In the genomic region with DNA sequence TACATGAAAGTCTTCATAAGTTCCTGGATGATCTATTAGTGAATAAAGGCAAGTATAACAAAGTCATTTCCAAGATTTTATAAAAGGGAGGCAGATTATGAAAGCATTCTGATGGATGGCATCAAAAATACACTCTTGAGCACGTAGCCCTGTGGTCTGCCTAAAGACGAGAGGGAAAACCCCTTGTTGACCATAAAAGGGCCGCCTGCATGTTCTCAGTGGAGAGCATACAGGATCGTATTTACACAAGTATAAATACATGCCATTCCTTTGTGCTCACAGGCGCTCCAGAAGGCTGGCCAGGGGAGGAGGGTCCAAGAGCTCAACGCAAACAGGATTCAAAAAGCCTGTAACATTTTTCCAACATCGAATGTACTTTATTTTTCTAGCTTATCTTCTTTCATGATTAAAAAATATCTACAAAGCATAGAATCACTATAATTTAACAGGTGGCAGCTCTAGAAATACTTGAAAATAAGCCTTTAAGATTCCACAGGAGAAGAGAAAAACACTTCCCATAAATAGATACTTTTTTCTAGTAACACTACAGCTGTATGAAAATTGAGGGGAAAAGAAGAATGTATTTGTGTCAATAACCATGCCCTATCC, we compare ENCODE assay signal across 9 cellular contexts. TPM values are rescaled to one million over a fixed set of nuclear protein-coding genes. Genes with fewer than 3 reads are reported as not detected.
DNase-seq lines count a peak whose midpoint lies in the region; ATAC-seq, FAIRE-seq and TF ChIP-seq lines count a peak whose summit lies in the region.
"Had no signal": no experiment of that assay in that cellular context is flagged by ENCODE, and none has a peak within 500 bp of the region (broad histone marks: within the 10 kb centered on the region; RNA-seq: fewer than 3 reads in every experiment).

No MANE protein-coding gene starts in this region.

- no peaks in the 10 kb centered on the region for H3K4me1 Mint-ChIP-seq in immature natural killer cell

- WGBS in body of pancreas, 2 donors: 6 to 17% methylated on average over 7 of the region's 7 CpGs

- no peak overlapping the region for H3K4me3 Mint-ChIP-seq in immature natural killer cell

- intact Hi-C loops in body of pancreas (cut with DNase I): no loop called here

- H3K36me3 Mint-ChIP-seq in immature natural killer cell: no peaks in the 10 kb centered on the region

- peak; percentile 86 for ATAC-seq in body of pancreas
- no peak for ATAC-seq in GM18873 (IDR thresholded peaks at IDR 0.05; ENCODE audit: low FRiP score, unreplicated experiment)
- ATAC-seq in GM21529 (IDR thresholded peaks at IDR 0.05; ENCODE audit: unreplicated experiment): no peak

- H3K4me3 ChIP-seq in body of pancreas: no peak overlapping the region
- H3K4me3 ChIP-seq: BLaER1 treated with 17β-estradiol and CSF1 and Interleukin-3, amounts not matched to agents 10 nM and 100 nM had no signal

- peaks cover 29% of the 10 kb centered on the region for H3K4me1 ChIP-seq in body of pancreas

- TF ChIP-seq POLR2A in body of pancreas (IDR thresholded peaks at IDR 0.05): no peak

- H3K36me3 ChIP-seq in body of pancreas (replicated peaks in 1 of 2; ENCODE audit: insufficient read depth in 1 of 2, low read depth in 2 of 2): no peaks in the 10 kb centered on the region
- H3K36me3 ChIP-seq: BLaER1 treated with 17β-estradiol and CSF1 and Interleukin-3, amounts not matched to agents 10 nM and 100 nM had no signal

- H3K27me3 Mint-ChIP-seq in immature natural killer cell (ENCODE audit: low read depth in 3 of 3): peaks cover 0 to 3% (median 0%) of the 10 kb centered on the region in 3 donors

- no peaks in the 10 kb centered on the region for H3K27me3 ChIP-seq in body of pancreas
- H3K27me3 ChIP-seq: BLaER1 treated with 17β-estradiol and CSF1 and Interleukin-3, amounts not matched to agents 10 nM and 100 nM had no signal

- no peaks in the 10 kb centered on the region for H3K9me3 ChIP-seq in body of pancreas
- H3K9me3 ChIP-seq: BLaER1 treated with 17β-estradiol and CSF1 and Interleukin-3, amounts not matched to agents 10 nM and 100 nM had no signal

- DNase-seq in M059J (ENCODE audit: low read depth) (peak; percentile 91), body of pancreas (peak; percentile 53 to 74 (median 69)), kidney tubule cell (ENCODE audit: low spot score) (peak; percentile 95), immature natural killer cell (no peak), activated T-cell treated with anti-CD3 and anti-CD28 coated beads for 4 hours (no peak)

- H3K27ac ChIP-seq in body of pancreas: peak overlapping the region in 3 of 4 donors; percentile 39 to 61 (median 46)
- H3K27ac ChIP-seq: BLaER1 treated with 17β-estradiol and CSF1 and Interleukin-3, amounts not matched to agents 10 nM and 100 nM had no signal

- no peak overlapping the region for H3K27ac Mint-ChIP-seq in immature natural killer cell

- H3K9me3 Mint-ChIP-seq in immature natural killer cell: peaks cover 0 to 10% (median 5%) of the 10 kb centered on the region in 6 donors

- no peak for TF ChIP-seq CTCF in body of pancreas (IDR thresholded peaks at IDR 0.05)

- peak; percentile 97 for FAIRE-seq in A204.1 (lab: Jason Lieb, UNC)

RNA-seq across cellular contexts. Expression of a gene that starts 29.6 kb away (rescaled TPM):
- total RNA-seq in M059J (2014; rRNA removed; shearing (Covaris generic)): 88.7 and 162 TPM in 2 replicates
- 10 to 100 TPM; 19.1 to 21.8 TPM for total RNA-seq in body of pancreas
- under 1 TPM in 2 of 3 donors, not detected in 1; 0.09 TPM for polyA plus RNA-seq in immature natural killer cell

Comparison
In these comparisons a context has a peak if more than half of its experiments do, and no peak if none do; other contexts are left out.
1. DNase-seq: peak in M059J (single experiment), body of pancreas (4 of 4) and kidney tubule cell (single experiment); none in immature natural killer cell (0 of 3) and activated T-cell treated with anti-CD3 and anti-CD28 coated beads for 4 hours (single experiment).